In genomic region chr13:71359641-71360040, GRCh38 we compare ENCODE assay signal across 20 cellular contexts.
DNase-seq lines count a peak whose midpoint lies in the region; ATAC-seq and TF ChIP-seq lines count a peak whose summit lies in the region.
"Had no signal": no experiment of that assay in that cellular context is flagged by ENCODE, and none has a peak within 500 bp of the region (broad histone marks: within the 10 kb centered on the region; RNA-seq: fewer than 3 reads in every experiment).

No MANE protein-coding gene starts in this region.

- H3K9me3 Mint-ChIP-seq in CD8-positive, alpha-beta memory T cell, result peaks cover 0 to 7% (median 2%) of the 10 kb centered on the region in 5 donors
- H3K9me3 Mint-ChIP-seq: CD8-positive, alpha-beta T cell had no signal

- H3K9ac ChIP-seq in MM.1S (ENCODE audit: low read length), result no peak overlapping the region
- H3K9ac ChIP-seq: BLaER1 had no signal

- H3K4me3 ChIP-seq in brain microvascular endothelial cell (ENCODE audit: low read depth, low read length), result no peak overlapping the region
- no peak overlapping the region for H3K4me3 ChIP-seq in choroid plexus epithelial cell (ENCODE audit: low read depth, low read length)
- no peak overlapping the region for H3K4me3 ChIP-seq in MM.1S (ENCODE audit: low read length)
- H3K4me3 ChIP-seq in CD8-positive, alpha-beta memory T cell (ENCODE audit: low read length), result no peak overlapping the region
- H3K4me3 ChIP-seq: BLaER1, HAP-1 had no signal

- no peaks in the 10 kb centered on the region for H3K9me3 ChIP-seq in MM.1S (replicated peaks; ENCODE audit: insufficient read depth, low read length)
- H3K9me3 ChIP-seq in CD8-positive, alpha-beta memory T cell (ENCODE audit: low read length), result no peaks in the 10 kb centered on the region
- H3K9me3 ChIP-seq: BLaER1, HAP-1 had no signal

- in situ Hi-C loops in brain microvascular endothelial cell (cut with HindIII; ENCODE audit: low pct_ligation_motif_present, low sequenced_read_pairs), result no loop called here

- no peaks in the 10 kb centered on the region for H3K36me3 ChIP-seq in brain microvascular endothelial cell (replicated peaks)
- no peaks in the 10 kb centered on the region for H3K36me3 ChIP-seq in MM.1S (replicated peaks; ENCODE audit: insufficient read depth, low read length)
- no peaks in the 10 kb centered on the region for H3K36me3 ChIP-seq in CD8-positive, alpha-beta memory T cell (ENCODE audit: insufficient read depth, low read length)
- H3K36me3 ChIP-seq: BLaER1, HAP-1 had no signal

- H3K4me1 ChIP-seq in MM.1S (ENCODE audit: low read length), result no peaks in the 10 kb centered on the region
- H3K4me1 ChIP-seq in CD8-positive, alpha-beta memory T cell (ENCODE audit: insufficient read depth, low read length), result no peaks in the 10 kb centered on the region
- H3K4me1 ChIP-seq: BLaER1, HAP-1 had no signal

- no peaks in the 10 kb centered on the region for H3F3A ChIP-seq in MM.1S (ENCODE audit: insufficient read depth, low read length)

- no peaks in the 10 kb centered on the region for H3K27me3 Mint-ChIP-seq in CD8-positive, alpha-beta memory T cell
- H3K27me3 Mint-ChIP-seq: B cell; CD4-positive, CD25-positive, alpha-beta regulatory T cell had no signal

- H3K4me3 Mint-ChIP-seq in CD8-positive, alpha-beta memory T cell, result no peak overlapping the region
- H3K4me3 Mint-ChIP-seq: B cell; CD4-positive, CD25-positive, alpha-beta regulatory T cell; CD8-positive, alpha-beta T cell had no signal

- TF ChIP-seq CTCF in brain microvascular endothelial cell (IDR thresholded peaks at IDR 0.05; ENCODE audit: low read depth, low read length, missing control alignments) (no peak), choroid plexus epithelial cell (conservative IDR thresholded peaks at IDR 0.05; ENCODE audit: low read depth, low read length) (no peak), MM.1S (IDR thresholded peaks at IDR 0.05; ENCODE audit: low read length) (no peak)

- H3K27me3 ChIP-seq in brain microvascular endothelial cell (replicated peaks) (no peaks in the 10 kb centered on the region), MM.1S (replicated peaks; ENCODE audit: insufficient read depth, low read length) (no peaks in the 10 kb centered on the region)
- H3K27me3 ChIP-seq in CD8-positive, alpha-beta memory T cell (ENCODE audit: insufficient read depth, low read length, poor library complexity, severe bottlenecking), result no peaks in the 10 kb centered on the region
- H3K27me3 ChIP-seq: BLaER1 had no signal

- no peak for ATAC-seq in HG02870 (IDR thresholded peaks at IDR 0.05; ENCODE audit: unreplicated experiment)
- ATAC-seq: CD8-positive, alpha-beta T cell had no signal

- H3K4me1 Mint-ChIP-seq in CD8-positive, alpha-beta memory T cell, result no peaks in the 10 kb centered on the region
- H3K4me1 Mint-ChIP-seq: B cell; CD4-positive, CD25-positive, alpha-beta regulatory T cell had no signal

- H3K27ac ChIP-seq in brain microvascular endothelial cell (peak overlapping the region; percentile 34), epithelial cell of prostate (peak overlapping the region; percentile 30), MM.1S (ENCODE audit: low read length) (no peak overlapping the region)
- H3K27ac ChIP-seq in CD8-positive, alpha-beta memory T cell (ENCODE audit: low read depth, low read length), result no peak overlapping the region
- H3K27ac ChIP-seq: 22Rv1, BLaER1, C4-2B had no signal

- no peaks in the 10 kb centered on the region for H4K20me1 ChIP-seq in MM.1S (ENCODE audit: insufficient read depth, low read length)
- H4K20me1 ChIP-seq: BLaER1 had no signal

- POLR2A ChIA-PET in CD8-positive, alpha-beta memory T cell (lab: Charles Lee), result no interaction called here

- H3K4me2 ChIP-seq in MM.1S (ENCODE audit: low read depth, low read length), result no peak overlapping the region
- H3K4me2 ChIP-seq: BLaER1 had no signal

- H3K27ac Mint-ChIP-seq in CD8-positive, alpha-beta memory T cell, result no peak overlapping the region
- H3K27ac Mint-ChIP-seq: B cell; CD4-positive, CD25-positive, alpha-beta regulatory T cell; CD8-positive, alpha-beta T cell had no signal

- no peak overlapping the region for H2AFZ ChIP-seq in MM.1S (ENCODE audit: low read length)

- DNase-seq in ELR (ENCODE audit: low read depth) (peak; percentile 26), brain microvascular endothelial cell (no peak), choroid plexus epithelial cell (ENCODE audit: low read depth) (peak; percentile 7), epithelial cell of prostate (ENCODE audit: low read depth, low spot score) (no peak), MM.1S (no peak)
- DNase-seq in activated CD4-positive, CD25-positive, alpha-beta regulatory T cell treated with anti-CD3 and anti-CD28 coated beads, Interleukin-2, amount 50 U/mL, for 72 hours, result no peak
- DNase-seq in CD8-positive, alpha-beta memory T cell, result no peak
- DNase-seq: CD4-positive, CD25-positive, alpha-beta regulatory T cell; CD8-positive, alpha-beta T cell; DMS 273 treated with DMSO at 0.1 percent for 48 hours; DMS79; EL; GF-D8; GOT3 had no signal

- no peaks in the 10 kb centered on the region for H3K36me3 Mint-ChIP-seq in CD8-positive, alpha-beta memory T cell
- H3K36me3 Mint-ChIP-seq: CD4-positive, CD25-positive, alpha-beta regulatory T cell; CD8-positive, alpha-beta T cell had no signal

- CTCF ChIA-PET in CD8-positive, alpha-beta memory T cell (lab: Charles Lee), result no interaction called here

- H3K79me2 ChIP-seq in MM.1S (ENCODE audit: low read length), result no peaks in the 10 kb centered on the region

- no peaks in the 10 kb centered on the region for H3K9me2 ChIP-seq in MM.1S (replicated peaks; ENCODE audit: insufficient read depth, low read length)

Comparison
In these comparisons a context has a peak if more than half of its experiments do, and no peak if none do; other contexts are left out.
1. DNase-seq: peak in ELR (single experiment) and choroid plexus epithelial cell (single experiment); none in brain microvascular endothelial cell (single experiment), epithelial cell of prostate (single experiment), MM.1S (single experiment), activated CD4-positive, CD25-positive, alpha-beta regulatory T cell treated with anti-CD3 and anti-CD28 coated beads, Interleukin-2, amount 50 U/mL, for 72 hours (single experiment) and CD8-positive, alpha-beta memory T cell (0 of 5).
2. H3K27ac ChIP-seq: peak in brain microvascular endothelial cell (single experiment) and epithelial cell of prostate (single experiment); none in MM.1S (single experiment) and CD8-positive, alpha-beta memory T cell (single experiment).